ENCODE assay signal across 11 cellular contexts in genomic region chr5:149423287-149424268, GRCh38. TPM values are rescaled to one million over a fixed set of nuclear protein-coding genes. Genes with fewer than 3 reads are reported as not detected.
A peak's percentile ranks its signal among the peaks of the same experiment; 100 is the strongest.
DNase-seq lines count a peak whose midpoint lies in the region; ATAC-seq and TF ChIP-seq lines count a peak whose summit lies in the region.
"Had no signal": no experiment of that assay in that cellular context is flagged by ENCODE, and none has a peak within 500 bp of the region (broad histone marks: within the 10 kb centered on the region; RNA-seq: fewer than 3 reads in every experiment).

No MANE protein-coding gene starts in this region.

- no peak for TF ChIP-seq CTCF in adrenal gland (IDR thresholded peaks at IDR 0.05)
- no peak for TF ChIP-seq CTCF in glutamatergic neuron (IDR thresholded peaks at IDR 0.05; ENCODE audit: partially characterized antibody, unreplicated experiment)
- no peak for TF ChIP-seq CTCF in nephron (IDR thresholded peaks at IDR 0.05; ENCODE audit: unreplicated experiment in 3 of 3)
- no peak for TF ChIP-seq CTCF in upper lobe of right lung (IDR thresholded peaks at IDR 0.05)
- no peak for TF ChIP-seq CTCF in PC-3 (conservative IDR thresholded peaks at IDR 0.05; ENCODE audit: low read depth, low read length)

- H3K9me3 Mint-ChIP-seq in glutamatergic neuron (ENCODE audit: unreplicated experiment) (peaks cover 6% of the 10 kb centered on the region), nephron (no peaks in the 10 kb centered on the region)

- peak overlapping the region; percentile 76 to 96 (median 87) for H3K27ac ChIP-seq in adrenal gland
- peak overlapping the region; percentile 83 for H3K27ac ChIP-seq in upper lobe of right lung
- H3K27ac ChIP-seq in PC-3 (ENCODE audit: low read length), result no peak overlapping the region
- H3K27ac ChIP-seq: SK-N-MC had no signal

- peak overlapping the region; percentile 45 for H3K27ac Mint-ChIP-seq in glutamatergic neuron (ENCODE audit: unreplicated experiment)
- H3K27ac Mint-ChIP-seq in nephron, result peak overlapping the region; percentile 94 to 98 (median 94)

- peaks cover 40 to 89% of the 10 kb centered on the region in 2 donors for H3K4me1 ChIP-seq in adrenal gland (replicated peaks in 1 of 2)
- H3K4me1 ChIP-seq in upper lobe of right lung, result peaks cover 61% of the 10 kb centered on the region
- no peaks in the 10 kb centered on the region for H3K4me1 ChIP-seq in PC-3 (ENCODE audit: insufficient read depth, low read length)

- BruUV-seq in PC-3 (replicated peaks; lab: Mats Ljungman, UMichigan), result no TSS peak

- H3K36me3 Mint-ChIP-seq in glutamatergic neuron (ENCODE audit: unreplicated experiment) (no peaks in the 10 kb centered on the region), nephron (ENCODE audit: low read depth) (peaks cover 56% of the 10 kb centered on the region)

- H3K9ac ChIP-seq in PC-3 (ENCODE audit: low read length), result no peak overlapping the region

- no peak overlapping the region for H2AFZ ChIP-seq in PC-3 (ENCODE audit: low read length)

- no peaks in the 10 kb centered on the region for H3K9me3 ChIP-seq in adrenal gland (replicated peaks in 1 of 3)
- no peaks in the 10 kb centered on the region for H3K9me3 ChIP-seq in upper lobe of right lung
- H3K9me3 ChIP-seq in PC-3 (ENCODE audit: low read length), result no peaks in the 10 kb centered on the region

- H3K36me3 ChIP-seq in adrenal gland (replicated peaks in 1 of 2) (peaks cover 0 to 12% of the 10 kb centered on the region in 2 donors), upper lobe of right lung (peaks cover 9% of the 10 kb centered on the region), PC-3 (ENCODE audit: low read depth, low read length) (no peaks in the 10 kb centered on the region)

- CTCF ChIA-PET in PC-3 (lab: Charles Lee), result no interaction called here

- H3K4me3 ChIP-seq in adrenal gland (no peak overlapping the region), upper lobe of right lung (no peak overlapping the region), PC-3 (ENCODE audit: low read length) (no peak overlapping the region)
- H3K4me3 ChIP-seq: SK-N-MC had no signal

- no peaks in the 10 kb centered on the region for H3F3A ChIP-seq in PC-3 (ENCODE audit: low read length, unreplicated experiment)

- H3K4me3 Mint-ChIP-seq in glutamatergic neuron (ENCODE audit: unreplicated experiment) (no peak overlapping the region), nephron (peak overlapping the region; percentile 67 to 80 (median 77))

- POLR2A ChIA-PET in PC-3 (lab: Charles Lee; ENCODE audit: unreplicated experiment), result no interaction called here

- DNase-seq in adrenal gland (peak in 4 of 7 donors; percentile 46 to 76 (median 55)), glutamatergic neuron (no peak), upper lobe of right lung (no peak), left lobe of liver (ENCODE audit: low spot score) (no peak), SHP77 (lab: John Stamatoyannopoulos, UW) (no peak), NCI-H2227 treated with DMSO at 0.1 percent for 48 hours (lab: John Stamatoyannopoulos, UW) (no peak), PC-3 (no peak)
- DNase-seq: cerebellar nuclear complex, DMS79 treated with DMSO at 0.1 percent for 48 hours had no signal

- H3K4me1 Mint-ChIP-seq in glutamatergic neuron (ENCODE audit: low read depth, unreplicated experiment) (peaks cover 15% of the 10 kb centered on the region), nephron (peaks cover 66% of the 10 kb centered on the region)

- H3K27me3 ChIP-seq in adrenal gland (no peaks in the 10 kb centered on the region), upper lobe of right lung (no peaks in the 10 kb centered on the region), PC-3 (ENCODE audit: low read length) (no peaks in the 10 kb centered on the region)

- no peak overlapping the region for H3K4me2 ChIP-seq in PC-3 (ENCODE audit: low read length)

- WGBS in adrenal gland, 4 donors, result 21 to 36% (median 32%) methylated on average over 10 to 13 of the region's 13 CpGs

- H3K27me3 Mint-ChIP-seq in glutamatergic neuron (ENCODE audit: unreplicated experiment) (peaks cover 10% of the 10 kb centered on the region), nephron (ENCODE audit: low read depth) (no peaks in the 10 kb centered on the region)

- intact Hi-C loops in adrenal gland (cut with DNase I), result no loop called here
- intact Hi-C loops in upper lobe of right lung (cut with DNase I), result no loop called here
- intact Hi-C loops in PC-3 (cut with micrococcal nuclease), result no loop called here

- H3K9me2 ChIP-seq in PC-3 (replicated peaks; ENCODE audit: low read length), result no peaks in the 10 kb centered on the region

- ATAC-seq in upper lobe of right lung (no peak), left lobe of liver (no peak), PC-3 (no peak)

- no peak for TF ChIP-seq POLR2A in adrenal gland (IDR thresholded peaks at IDR 0.05)

- no peaks in the 10 kb centered on the region for H3K79me2 ChIP-seq in PC-3 (ENCODE audit: low read length)

- H4K20me1 ChIP-seq in PC-3 (ENCODE audit: low read length), result no peaks in the 10 kb centered on the region

RNA-seq across cellular contexts. Expression of gene IL17B, which starts 44.5 kb away (rescaled TPM):
- 1 to 10 TPM in 7 of 8 donors, not detected in 1; 1.6 to 6.1 (median 2.9) TPM for total RNA-seq in adrenal gland
- 1 to 10 TPM; 1.5 to 9.7 (median 2.8) TPM for polyA plus RNA-seq in adrenal gland
- total RNA-seq in glutamatergic neuron (ENCODE audit: unreplicated experiment), result 0.88 TPM
- not detected for total RNA-seq in upper lobe of right lung
- not detected for total RNA-seq in left lobe of liver
- not detected in 2 replicates for total RNA-seq in PC-3 (2014; rRNA removed)

Comparison
In these comparisons a context has a peak if more than half of its experiments do, and no peak if none do; other contexts are left out.
1. DNase-seq: peak in adrenal gland (4 of 7); none in glutamatergic neuron (single experiment), upper lobe of right lung (single experiment), left lobe of liver (single experiment), SHP77 (0 of 2), NCI-H2227 treated with DMSO at 0.1 percent for 48 hours (single experiment) and PC-3 (single experiment).